19 cellular contexts compared by ENCODE assay signal in the genomic region with DNA sequence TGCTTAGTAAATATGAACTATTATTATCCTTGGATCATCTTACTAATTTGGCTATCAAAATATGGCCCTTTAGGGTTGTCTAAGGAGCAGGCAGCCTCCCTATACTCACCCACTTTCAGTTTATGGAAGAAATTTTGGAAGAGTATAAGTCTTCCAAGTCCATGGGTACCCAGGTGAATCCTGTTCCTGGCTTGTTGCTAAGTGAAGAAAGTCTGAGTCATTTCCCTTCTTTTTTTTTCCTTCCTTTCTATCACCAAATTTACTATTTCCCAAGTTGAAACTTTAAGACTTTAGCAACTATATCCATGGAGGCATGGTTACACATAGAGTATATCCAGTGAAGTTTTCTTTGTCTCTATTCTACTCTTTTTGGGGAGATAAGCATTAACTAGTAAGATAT.
DNase-seq lines count a peak whose midpoint lies in the region; ATAC-seq, FAIRE-seq and TF ChIP-seq lines count a peak whose summit lies in the region.
"Had no signal": no experiment of that assay in that cellular context is flagged by ENCODE, and none has a peak within 500 bp of the region (broad histone marks: within the 10 kb centered on the region; RNA-seq: fewer than 3 reads in every experiment).

No MANE protein-coding gene starts in this region.

- H3K79me2 ChIP-seq in SK-N-SH (ENCODE audit: insufficient read depth) = no peaks in the 10 kb centered on the region

- H2AFZ ChIP-seq in SK-N-SH (ENCODE audit: low read depth) = no peak overlapping the region

- no peaks in the 10 kb centered on the region for H3K36me3 Mint-ChIP-seq in MCF 10A (ENCODE audit: insufficient read depth, unreplicated experiment)
- H3K36me3 Mint-ChIP-seq: CD4-positive, CD25-positive, alpha-beta regulatory T cell had no signal

- no peak for FAIRE-seq in bronchial epithelial cell (lab: Jason Lieb, UNC)
- FAIRE-seq in GM12891 (lab: Jason Lieb, UNC) = no peak
- FAIRE-seq: G401.6, GM12892 had no signal

- POLR2A ChIA-PET in MCF 10A (lab: Yijun Ruan, JAX) = interaction anchor here (0.6 to 2.0 kb wide), 2 partner anchors 8 to 19 kb away, joined by 3 to 4 read pairs; no protein-coding TSS in a partner anchor
- POLR2A ChIA-PET in SK-N-SH (lab: Yijun Ruan, JAX) = no interaction called here

- CTCF ChIA-PET in MCF 10A (lab: Yijun Ruan, JAX) = interaction anchor here (0.6 kb wide), 1 partner anchor 55 kb away, joined by 3 read pairs; no protein-coding TSS in a partner anchor
- CTCF ChIA-PET in SK-N-SH (lab: Yijun Ruan, JAX) = interaction anchor here (0.6 to 2.1 kb wide), 5 partner anchors 10 to 421 kb away, joined by 3 to 5 read pairs (median 3); no protein-coding TSS in a partner anchor

- no peak overlapping the region for H3K4me3 Mint-ChIP-seq in MCF 10A (ENCODE audit: unreplicated experiment)
- H3K4me3 Mint-ChIP-seq in stimulated activated naive CD8-positive, alpha-beta T cell treated with anti-CD3 and anti-CD28 coated beads, Interleukin-15, amount 100 ng/mL, for 72 hours = no peak overlapping the region
- H3K4me3 Mint-ChIP-seq: CD4-positive, CD25-positive, alpha-beta regulatory T cell; H9 had no signal

- no peaks in the 10 kb centered on the region for H3K4me1 Mint-ChIP-seq in MCF 10A (ENCODE audit: insufficient read depth, unreplicated experiment)
- no peaks in the 10 kb centered on the region for H3K4me1 Mint-ChIP-seq in stimulated activated naive CD8-positive, alpha-beta T cell treated with anti-CD3 and anti-CD28 coated beads, Interleukin-15, amount 100 ng/mL, for 72 hours
- H3K4me1 Mint-ChIP-seq: CD4-positive, CD25-positive, alpha-beta regulatory T cell had no signal

- ATAC-seq in stimulated activated naive CD8-positive, alpha-beta T cell treated with anti-CD3 and anti-CD28 coated beads, Interleukin-15, amount 100 ng/mL, for 72 hours = no peak

- H3K4me1 ChIP-seq in breast epithelium = no peaks in the 10 kb centered on the region
- H3K4me1 ChIP-seq in SK-N-SH (ENCODE audit: control insufficient read depth in 1 of 2, insufficient read depth in 2 of 2, low read depth in 1 of 2, low read length in 1 of 2) = no peaks in the 10 kb centered on the region; a peak in 1 of 4 replicates

- no peaks in the 10 kb centered on the region for H3K9me3 ChIP-seq in breast epithelium
- H3K9me3 ChIP-seq in SK-N-SH = no peaks in the 10 kb centered on the region
- H3K9me3 ChIP-seq: BLaER1 treated with 17β-estradiol and CSF1 and Interleukin-3, amounts not matched to agents 10 nM and 100 nM had no signal

- no peak overlapping the region for H3K4me2 ChIP-seq in SK-N-SH
- H3K4me2 ChIP-seq: BLaER1 treated with 17β-estradiol and CSF1 and Interleukin-3, amounts not matched to agents 10 nM and 100 nM had no signal

- H4K20me1 ChIP-seq in SK-N-SH (ENCODE audit: insufficient read depth) = no peaks in the 10 kb centered on the region
- H4K20me1 ChIP-seq: BLaER1 treated with 17β-estradiol and CSF1 and Interleukin-3, amounts not matched to agents 10 nM and 100 nM had no signal

- peak; percentile 19 for DNase-seq in MCF 10A (ENCODE audit: unreplicated experiment)
- DNase-seq in breast epithelium (ENCODE audit: low spot score in 2 of 2) = no peak
- DNase-seq in bronchial epithelial cell (ENCODE audit: low read depth) = peak; percentile 65
- DNase-seq in epithelial cell of esophagus (ENCODE audit: low read depth) = peak; percentile 47
- no peak for DNase-seq in SK-N-SH
- no peak for DNase-seq in GM12891 (ENCODE audit: insufficient read length, low spot score)
- DNase-seq in stimulated activated naive CD8-positive, alpha-beta T cell treated with anti-CD3 and anti-CD28 coated beads, Interleukin-15, amount 100 ng/mL, for 72 hours = no peak
- DNase-seq: 8988T; ACHN; Calu3; CD4-positive, CD25-positive, alpha-beta regulatory T cell; DMS 273 treated with DMSO at 0.1 percent for 48 hours; DMS79 treated with DMSO at 0.1 percent for 48 hours; EL; GOT3; H9 had no signal

- TF ChIP-seq CTCF in MCF 10A (IDR thresholded peaks at IDR 0.05; ENCODE audit: unreplicated experiment) = no peak
- no peak for TF ChIP-seq CTCF in breast epithelium (IDR thresholded peaks at IDR 0.05)
- no peak for TF ChIP-seq CTCF in bronchial epithelial cell (IDR thresholded peaks at IDR 0.05; ENCODE audit: insufficient read depth, low read length, severe bottlenecking)
- no peak for TF ChIP-seq CTCF in epithelial cell of esophagus (IDR thresholded peaks at IDR 0.05; ENCODE audit: insufficient read depth, low read depth, low read length, missing control alignments)
- no peak for TF ChIP-seq CTCF in SK-N-SH (IDR thresholded peaks at IDR 0.05)

- H3K27me3 Mint-ChIP-seq in MCF 10A (ENCODE audit: insufficient read depth, unreplicated experiment) = no peaks in the 10 kb centered on the region
- H3K27me3 Mint-ChIP-seq in stimulated activated naive CD8-positive, alpha-beta T cell treated with anti-CD3 and anti-CD28 coated beads, Interleukin-15, amount 100 ng/mL, for 72 hours = peaks cover 34% of the 10 kb centered on the region

- H3K9me3 Mint-ChIP-seq in MCF 10A (ENCODE audit: unreplicated experiment) = no peaks in the 10 kb centered on the region
- no peaks in the 10 kb centered on the region for H3K9me3 Mint-ChIP-seq in stimulated activated naive CD8-positive, alpha-beta T cell treated with anti-CD3 and anti-CD28 coated beads, Interleukin-15, amount 100 ng/mL, for 72 hours
- H3K9me3 Mint-ChIP-seq: H9 had no signal

- H3K36me3 ChIP-seq in breast epithelium (no peaks in the 10 kb centered on the region), bronchial epithelial cell (ENCODE audit: control insufficient read depth, insufficient read depth, low read length) (no peaks in the 10 kb centered on the region), SK-N-SH (replicated peaks in 1 of 2; ENCODE audit: control insufficient read depth in 1 of 2, insufficient read depth in 2 of 2, low read length in 1 of 2) (no peaks in the 10 kb centered on the region)
- H3K36me3 ChIP-seq: BLaER1 treated with 17β-estradiol and CSF1 and Interleukin-3, amounts not matched to agents 10 nM and 100 nM had no signal

- no peak overlapping the region for H3K9ac ChIP-seq in SK-N-SH
- H3K9ac ChIP-seq: BLaER1 treated with 17β-estradiol and CSF1 and Interleukin-3, amounts not matched to agents 10 nM and 100 nM had no signal

- no peaks in the 10 kb centered on the region for H3K9me2 ChIP-seq in SK-N-SH

- H3K4me3 ChIP-seq in breast epithelium (no peak overlapping the region), bronchial epithelial cell (ENCODE audit: low read depth, low read length) (no peak overlapping the region), epithelial cell of esophagus (ENCODE audit: low read length) (no peak overlapping the region), SK-N-SH (ENCODE audit: low read depth in 2 of 2, low read length in 1 of 2) (no peak overlapping the region)
- H3K4me3 ChIP-seq: BLaER1 treated with 17β-estradiol and CSF1 and Interleukin-3, amounts not matched to agents 10 nM and 100 nM had no signal

- intact Hi-C loops in MCF 10A (cut with micrococcal nuclease) = no loop called here
- intact Hi-C loops in breast epithelium (cut with DNase I; ENCODE audit: low total_unique reads) = no loop called here

- no TSS peak for BruUV-seq in MCF 10A (replicated peaks; lab: Mats Ljungman, UMichigan)

- no peak overlapping the region for H3K27ac ChIP-seq in breast epithelium
- no peak overlapping the region for H3K27ac ChIP-seq in SK-N-SH (ENCODE audit: low read depth in 2 of 2, low read length in 1 of 2)
- H3K27ac ChIP-seq: BLaER1 treated with 17β-estradiol and CSF1 and Interleukin-3, amounts not matched to agents 10 nM and 100 nM had no signal

- TF ChIP-seq RAD21 in SK-N-SH (IDR thresholded peaks at IDR 0.05; ENCODE audit: low read length) = no peak

- TF ChIP-seq POLR2A in breast epithelium (IDR thresholded peaks at IDR 0.05) (no peak), GM12891 (IDR thresholded peaks at IDR 0.05; ENCODE audit: low read depth, low read length) (no peak)

- H3F3A ChIP-seq in SK-N-SH (replicated peaks; ENCODE audit: insufficient read depth) = peaks cover 6% of the 10 kb centered on the region

- H3K27ac Mint-ChIP-seq in MCF 10A (ENCODE audit: low read depth, unreplicated experiment) = no peak overlapping the region
- H3K27ac Mint-ChIP-seq in stimulated activated naive CD8-positive, alpha-beta T cell treated with anti-CD3 and anti-CD28 coated beads, Interleukin-15, amount 100 ng/mL, for 72 hours = no peak overlapping the region
- H3K27ac Mint-ChIP-seq: CD4-positive, CD25-positive, alpha-beta regulatory T cell had no signal

- no peak for TF ChIP-seq EP300 in SK-N-SH (IDR thresholded peaks at IDR 0.05; ENCODE audit: borderline replicate concordance in 1 of 2, low read depth in 1 of 2, low read length in 1 of 2)

- H3K27me3 ChIP-seq in breast epithelium = no peaks in the 10 kb centered on the region
- no peaks in the 10 kb centered on the region for H3K27me3 ChIP-seq in bronchial epithelial cell (ENCODE audit: control insufficient read depth, insufficient read depth, low read length)
- H3K27me3 ChIP-seq in SK-N-SH (ENCODE audit: insufficient read depth) = no peaks in the 10 kb centered on the region
- H3K27me3 ChIP-seq: BLaER1 treated with 17β-estradiol and CSF1 and Interleukin-3, amounts not matched to agents 10 nM and 100 nM had no signal

TF ChIP-seq in SK-N-SH, 30 proteins besides CTCF, POLR2A, EP300 and RAD21 (continues in another document):
- TF ChIP-seq POLR2AphosphoS5 (IDR thresholded peaks at IDR 0.05; ENCODE audit: low read depth, low read length) = no peak
- TF ChIP-seq FOSL2 (IDR thresholded peaks at IDR 0.05; ENCODE audit: borderline replicate concordance, low read depth) = no peak
- TF ChIP-seq FOXJ3 (CRISPR knock-in tag; IDR thresholded peaks at IDR 0.05) = no peak
- no peak for TF ChIP-seq JUND (IDR thresholded peaks at IDR 0.05)

TF ChIP-seq in GM12891, 5 proteins besides CTCF, POLR2A, EP300 and RAD21:
- TF ChIP-seq POLR2AphosphoS5 (IDR thresholded peaks at IDR 0.05; ENCODE audit: low read depth, low read length) (no peak), SPI1 (IDR thresholded peaks at IDR 0.05; ENCODE audit: low read depth, low read length) (no peak), TAF1 (IDR thresholded peaks at IDR 0.05; ENCODE audit: low read depth, low read length) (no peak), POU2F2 (IDR thresholded peaks at IDR 0.05; ENCODE audit: low read depth, low read length) (no peak), PAX5 (IDR thresholded peaks at IDR 0.05; ENCODE audit: insufficient read depth, low read length, severe bottlenecking) (no peak)

Comparison
In these comparisons a context has a peak if more than half of its experiments do, and no peak if none do; other contexts are left out.
1. DNase-seq: peak in MCF 10A (single experiment), bronchial epithelial cell (single experiment) and epithelial cell of esophagus (single experiment); none in breast epithelium (0 of 2), SK-N-SH (single experiment), GM12891 (single experiment) and stimulated activated naive CD8-positive, alpha-beta T cell treated with anti-CD3 and anti-CD28 coated beads, Interleukin-15, amount 100 ng/mL, for 72 hours (0 of 2).